8 cellular contexts compared by ENCODE assay signal in genomic region chr1:205658943-205659581, GRCh38. TPM values are rescaled to one million over a fixed set of nuclear protein-coding genes. Genes with fewer than 3 reads are reported as not detected.
DNase-seq lines count a peak whose midpoint lies in the region; TF ChIP-seq lines count a peak whose summit lies in the region.

No MANE protein-coding gene starts in this region.

- H3K27me3 Mint-ChIP-seq in activated T-helper 1 cell treated with anti-CD3 and anti-CD28 coated beads, Interleukin-12 subunit alpha, Interleukin-12 subunit beta, Interleukin-2, Interleukin-4 antibody, amounts not matched to agents 30 ng/mL and 10 ng/mL and 1 ng/mL, durations not matched to agents 14 hours and 24 hours and 36 hours (ENCODE audit: insufficient read depth), result peaks cover 15% of the 10 kb centered on the region

- POLR2A ChIA-PET in BJ (lab: Charles Lee), result no interaction called here

- intact Hi-C loops in activated T-helper 1 cell treated with anti-CD3 and anti-CD28 coated beads, Interleukin-12 subunit alpha, Interleukin-12 subunit beta, Interleukin-2, Interleukin-4 antibody, amounts not matched to agents 30 ng/mL and 10 ng/mL and 1 ng/mL, durations not matched to agents 14 hours and 24 hours and 36 hours (cut with micrococcal nuclease), result loop anchor here (1.0 to 5.0 kb wide), 6 partner anchors 52 to 447 kb away; partner anchors contain the start of gene RAB29

- CTCF ChIA-PET in BJ (lab: Yijun Ruan, JAX), result interaction anchor here (0.6 to 10.6 kb wide), 60 partner anchors 9 to 449 kb away, joined by 3 to 426 read pairs (median 6); partner anchors contain the start of genes ELK4, RAB29 and SLC45A3

- no peaks in the 10 kb centered on the region for H3K9me3 Mint-ChIP-seq in activated T-helper 1 cell treated with anti-CD3 and anti-CD28 coated beads, Interleukin-12 subunit alpha, Interleukin-12 subunit beta, Interleukin-2, Interleukin-4 antibody, amounts not matched to agents 30 ng/mL and 10 ng/mL and 1 ng/mL, durations not matched to agents 14 hours and 24 hours and 36 hours

- H3K4me1 Mint-ChIP-seq in activated T-helper 1 cell treated with anti-CD3 and anti-CD28 coated beads, Interleukin-12 subunit alpha, Interleukin-12 subunit beta, Interleukin-2, Interleukin-4 antibody, amounts not matched to agents 30 ng/mL and 10 ng/mL and 1 ng/mL, durations not matched to agents 14 hours and 24 hours and 36 hours (ENCODE audit: low read depth), result no peaks in the 10 kb centered on the region

- H3K4me3 Mint-ChIP-seq in activated T-helper 1 cell treated with anti-CD3 and anti-CD28 coated beads, Interleukin-12 subunit alpha, Interleukin-12 subunit beta, Interleukin-2, Interleukin-4 antibody, amounts not matched to agents 30 ng/mL and 10 ng/mL and 1 ng/mL, durations not matched to agents 14 hours and 24 hours and 36 hours, result no peak overlapping the region

- DNase-seq in BJ (ENCODE audit: low read depth) (no peak), GM19238 (ENCODE audit: insufficient read length, low spot score) (peak; percentile 86), HPDE6-E6E7 (ENCODE audit: extremely low spot score) (peak; percentile 77), fibroblast of the aortic adventitia (ENCODE audit: low read depth) (peak; percentile 68), non-pigmented ciliary epithelial cell (ENCODE audit: low read depth) (peak; percentile 11)
- DNase-seq in activated T-helper 1 cell treated with anti-CD3 and anti-CD28 coated beads, Interleukin-12 subunit alpha, Interleukin-12 subunit beta, Interleukin-2, Interleukin-4 antibody, amounts not matched to agents 30 ng/mL and 10 ng/mL and 1 ng/mL, durations not matched to agents 14 hours and 24 hours and 36 hours (ENCODE audit: low spot score), result peak; percentile 66

- no peaks in the 10 kb centered on the region for H3K36me3 ChIP-seq in BJ (ENCODE audit: control insufficient read depth, insufficient read depth, low read length)

- H3K4me3 ChIP-seq in BJ (ENCODE audit: low read depth, low read length) (no peak overlapping the region), fibroblast of the aortic adventitia (ENCODE audit: low read depth, low read length) (no peak overlapping the region)

- H3K36me3 Mint-ChIP-seq in activated T-helper 1 cell treated with anti-CD3 and anti-CD28 coated beads, Interleukin-12 subunit alpha, Interleukin-12 subunit beta, Interleukin-2, Interleukin-4 antibody, amounts not matched to agents 30 ng/mL and 10 ng/mL and 1 ng/mL, durations not matched to agents 14 hours and 24 hours and 36 hours (ENCODE audit: low read depth), result no peaks in the 10 kb centered on the region

- no peaks in the 10 kb centered on the region for H3K27me3 ChIP-seq in BJ (ENCODE audit: control insufficient read depth, insufficient read depth, low read length)

- H3K27ac Mint-ChIP-seq in activated T-helper 1 cell treated with anti-CD3 and anti-CD28 coated beads, Interleukin-12 subunit alpha, Interleukin-12 subunit beta, Interleukin-2, Interleukin-4 antibody, amounts not matched to agents 30 ng/mL and 10 ng/mL and 1 ng/mL, durations not matched to agents 14 hours and 24 hours and 36 hours, result no peak overlapping the region

- peak overlapping the region; percentile 36 for H3K27ac ChIP-seq in temporal lobe (ENCODE audit: low read depth, low read length)

- TF ChIP-seq CTCF in BJ (IDR thresholded peaks at IDR 0.05; ENCODE audit: insufficient read depth, low read depth, low read length), result peak; percentile 92
- peak; percentile 92 for TF ChIP-seq CTCF in fibroblast of the aortic adventitia (IDR thresholded peaks at IDR 0.05; ENCODE audit: insufficient read depth, low read length)

TF ChIP-seq in PFSK-1, 5 proteins besides CTCF, POLR2A, EP300 and RAD21:
- TF ChIP-seq FOXP2 (optimal IDR thresholded peaks at IDR 0.05; ENCODE audit: borderline replicate concordance, extremely low read depth, extremely low read length, insufficient read depth), result peak; percentile 58
- TF ChIP-seq, protein P1, sequence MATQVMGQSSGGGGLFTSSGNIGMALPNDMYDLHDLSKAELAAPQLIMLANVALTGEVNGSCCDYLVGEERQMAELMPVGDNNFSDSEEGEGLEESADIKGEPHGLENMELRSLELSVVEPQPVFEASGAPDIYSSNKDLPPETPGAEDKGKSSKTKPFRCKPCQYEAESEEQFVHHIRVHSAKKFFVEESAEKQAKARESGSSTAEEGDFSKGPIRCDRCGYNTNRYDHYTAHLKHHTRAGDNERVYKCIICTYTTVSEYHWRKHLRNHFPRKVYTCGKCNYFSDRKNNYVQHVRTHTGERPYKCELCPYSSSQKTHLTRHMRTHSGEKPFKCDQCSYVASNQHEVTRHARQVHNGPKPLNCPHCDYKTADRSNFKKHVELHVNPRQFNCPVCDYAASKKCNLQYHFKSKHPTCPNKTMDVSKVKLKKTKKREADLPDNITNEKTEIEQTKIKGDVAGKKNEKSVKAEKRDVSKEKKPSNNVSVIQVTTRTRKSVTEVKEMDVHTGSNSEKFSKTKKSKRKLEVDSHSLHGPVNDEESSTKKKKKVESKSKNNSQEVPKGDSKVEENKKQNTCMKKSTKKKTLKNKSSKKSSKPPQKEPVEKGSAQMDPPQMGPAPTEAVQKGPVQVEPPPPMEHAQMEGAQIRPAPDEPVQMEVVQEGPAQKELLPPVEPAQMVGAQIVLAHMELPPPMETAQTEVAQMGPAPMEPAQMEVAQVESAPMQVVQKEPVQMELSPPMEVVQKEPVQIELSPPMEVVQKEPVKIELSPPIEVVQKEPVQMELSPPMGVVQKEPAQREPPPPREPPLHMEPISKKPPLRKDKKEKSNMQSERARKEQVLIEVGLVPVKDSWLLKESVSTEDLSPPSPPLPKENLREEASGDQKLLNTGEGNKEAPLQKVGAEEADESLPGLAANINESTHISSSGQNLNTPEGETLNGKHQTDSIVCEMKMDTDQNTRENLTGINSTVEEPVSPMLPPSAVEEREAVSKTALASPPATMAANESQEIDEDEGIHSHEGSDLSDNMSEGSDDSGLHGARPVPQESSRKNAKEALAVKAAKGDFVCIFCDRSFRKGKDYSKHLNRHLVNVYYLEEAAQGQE (IDR thresholded peaks at IDR 0.05; ENCODE audit: insufficient read depth in 1 of 2, low read depth in 2 of 2, low read length in 2 of 2), result no peak

RNA-seq across cellular contexts. Expression of gene SLC45A3, which starts 21.2 kb away (rescaled TPM):
- 0.70 and 0.91 TPM in 2 replicates for polyA plus RNA-seq in BJ (2011; rRNA removed)
- polyA minus RNA-seq in BJ (2011; rRNA and poly(A)+ RNA removed), result 0.41 and 0.57 TPM in 2 replicates
- polyA plus RNA-seq in PFSK-1 (2012; ENCODE audit: insufficient read length, low read depth), result 5.4 TPM
- 0.81 and 1.1 TPM in 2 replicates for total RNA-seq in activated T-helper 1 cell treated with anti-CD3 and anti-CD28 coated beads, Interleukin-12 subunit alpha, Interleukin-12 subunit beta, Interleukin-2, Interleukin-4 antibody, amounts not matched to agents 30 ng/mL and 10 ng/mL and 1 ng/mL, durations not matched to agents 14 hours and 24 hours and 36 hours
- total RNA-seq in fibroblast of the aortic adventitia (ENCODE audit: low replicate concordance) (1.7 TPM in 2 replicates), temporal lobe (1.2 TPM)

RNA-seq across cellular contexts. Expression of gene ELK4, which starts 27.3 kb away (rescaled TPM):
- 3.4 and 5.7 TPM in 2 replicates for polyA plus RNA-seq in BJ (2011; rRNA removed)
- 9.4 and 9.7 TPM in 2 replicates for polyA minus RNA-seq in BJ (2011; rRNA and poly(A)+ RNA removed)
- 3.5 TPM for polyA plus RNA-seq in PFSK-1 (2012; ENCODE audit: insufficient read length, low read depth)
- total RNA-seq in activated T-helper 1 cell treated with anti-CD3 and anti-CD28 coated beads, Interleukin-12 subunit alpha, Interleukin-12 subunit beta, Interleukin-2, Interleukin-4 antibody, amounts not matched to agents 30 ng/mL and 10 ng/mL and 1 ng/mL, durations not matched to agents 14 hours and 24 hours and 36 hours, result 81.1 and 86.2 TPM in 2 replicates
- total RNA-seq in fibroblast of the aortic adventitia (ENCODE audit: low replicate concordance) (18.4 and 40.9 TPM in 2 replicates), temporal lobe (9.1 TPM)
